ENCODE assay signal across 8 cellular contexts in genomic region chr3:149657796-149658443, GRCh38.
DNase-seq lines count a peak whose midpoint lies in the region; ATAC-seq lines count a peak whose summit lies in the region.

WWTR1 (minus strand) TSS chr3:149658025; CDS start chr3:149657306, 719 bp downstream.

- H3K4me3 ChIP-seq in HUES6 (ENCODE audit: low read depth, low read length) = peak within 1 kb of the TSS; percentile 91

- peaks cover 20% of the 10 kb centered on the region for H3K4me1 Mint-ChIP-seq in dendritic cell treated with granulocyte-macrophage colony-stimulating factor and Interleukin-4, amounts not matched to agents 40 ng/mL and 50 ng/mL, for 4 days (ENCODE audit: low read depth)

- peaks cover 55% of the 10 kb centered on the region for H3K4me1 ChIP-seq in HUES6 (ENCODE audit: control insufficient read depth, insufficient read depth, low read length)

- H3K4me3 Mint-ChIP-seq in dendritic cell treated with granulocyte-macrophage colony-stimulating factor and Interleukin-4, amounts not matched to agents 40 ng/mL and 50 ng/mL, for 4 days = peak within 1 kb of the TSS; percentile 85

- H3K36me3 ChIP-seq in HUES6 (ENCODE audit: control insufficient read depth, insufficient read depth, low read length) = peaks cover 19% of the 10 kb centered on the region

- H3K27ac ChIP-seq in HUES6 (ENCODE audit: low read depth, low read length) = peak within 1 kb of the TSS; percentile 99

- no peaks in the 10 kb centered on the region for H3K9me3 Mint-ChIP-seq in dendritic cell treated with granulocyte-macrophage colony-stimulating factor and Interleukin-4, amounts not matched to agents 40 ng/mL and 50 ng/mL, for 4 days

- no peak within 1 kb of the TSS for H3K27ac Mint-ChIP-seq in dendritic cell treated with granulocyte-macrophage colony-stimulating factor and Interleukin-4, amounts not matched to agents 40 ng/mL and 50 ng/mL, for 4 days

- H3K9ac ChIP-seq in HUES6 (ENCODE audit: low read length) = peak within 1 kb of the TSS; percentile 99

- intact Hi-C loops in dendritic cell treated with granulocyte-macrophage colony-stimulating factor and Interleukin-4, amounts not matched to agents 40 ng/mL and 50 ng/mL, for 4 days (cut with micrococcal nuclease) = no loop called here

- ATAC-seq in GM21576 (IDR thresholded peaks at IDR 0.05; ENCODE audit: unreplicated experiment) = peak; percentile 47

- peaks cover 87% of the 10 kb centered on the region for H3K27me3 Mint-ChIP-seq in dendritic cell treated with granulocyte-macrophage colony-stimulating factor and Interleukin-4, amounts not matched to agents 40 ng/mL and 50 ng/mL, for 4 days

- no peaks in the 10 kb centered on the region for H3K27me3 ChIP-seq in HUES6 (ENCODE audit: control insufficient read depth, insufficient read depth, low read length)

- DNase-seq in GM03348 (ENCODE audit: low spot score) (peak; percentile 94), UCSD-AML1 (lab: John Stamatoyannopoulos, UW; ENCODE audit: unreplicated experiment) (peak; percentile 33), kidney tubule cell (ENCODE audit: low spot score) (peak; percentile 98)
- DNase-seq in stimulated activated CD4-positive, alpha-beta T cell treated with anti-CD3 and anti-CD28 coated beads, Interleukin-12 subunit alpha, Interleukin-12 subunit beta, amount 100 ng/mL, for 4 hours = peak; percentile 8
- no peak for DNase-seq in effector CD4-positive, alpha-beta T cell

- no peaks in the 10 kb centered on the region for H3K9me3 ChIP-seq in HUES6 (ENCODE audit: control insufficient read depth, insufficient read depth, low read depth, low read length)

- H3K36me3 Mint-ChIP-seq in dendritic cell treated with granulocyte-macrophage colony-stimulating factor and Interleukin-4, amounts not matched to agents 40 ng/mL and 50 ng/mL, for 4 days (ENCODE audit: low read depth) = no peaks in the 10 kb centered on the region
